In the genomic region with DNA sequence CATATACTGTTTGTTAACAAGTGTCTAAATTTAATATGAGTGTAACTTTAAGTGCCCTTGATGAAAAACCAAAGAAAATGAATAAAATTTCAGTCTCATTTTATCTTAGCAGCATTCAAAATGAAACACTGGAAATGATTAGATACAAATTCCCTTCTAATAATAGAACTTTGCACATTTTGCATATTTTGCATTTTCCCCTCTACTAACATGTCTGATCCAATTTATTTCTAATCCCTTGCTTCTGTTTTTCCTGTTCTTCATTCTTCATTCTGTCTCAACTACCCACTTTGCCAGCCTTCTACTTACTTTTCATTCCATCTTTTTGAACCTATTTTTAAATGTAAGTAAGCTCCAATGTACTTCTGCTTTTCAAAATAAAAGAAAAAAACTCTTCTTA, we compare ENCODE assay signal across 30 cellular contexts. TPM values are rescaled to one million over a fixed set of nuclear protein-coding genes. Genes with fewer than 3 reads are reported as not detected.
"Had no signal": no experiment of that assay in that cellular context is flagged by ENCODE, and none has a peak within 500 bp of the region (broad histone marks: within the 10 kb centered on the region; RNA-seq: fewer than 3 reads in every experiment).

No MANE protein-coding gene starts in this region.

- H3K36me3 ChIP-seq: left lung, lower lobe of right lung, neural progenitor cell, neutrophil, ovary, stomach, thyroid gland, transverse colon, upper lobe of left lung, vagina had no signal

- H3K27ac ChIP-seq: left lung, lower lobe of right lung, neural progenitor cell, neutrophil, ovary, skin epidermis, stomach, testis, thyroid gland, transverse colon, upper lobe of left lung, vagina had no signal

- H3K4me3 Mint-ChIP-seq: natural killer cell; nephron progenitor cell; neural progenitor cell; stimulated activated naive B cell treated with anti-CD40 and anti-IgM and Interleukin-4, amounts not matched to agents 10 μg/mL and 1 μg/mL and 100 μg/mL, for 72 hours had no signal

- H3K27me3 ChIP-seq: left lung, neutrophil, ovary, stomach, testis, thyroid gland, transverse colon, upper lobe of left lung, vagina had no signal

- DNase-seq: kidney glomerular epithelial cell; left cardiac atrium; left lung; lower lobe of right lung; mammary epithelial cell; mesenchymal stem cell; naive B cell; natural killer cell; nephron progenitor cell; occipital lobe; ovary; right cardiac atrium; stimulated activated CD4-positive, alpha-beta T cell treated with anti-CD3 and anti-CD28 coated beads, Interleukin-12 subunit alpha, Interleukin-12 subunit beta, amount 100 ng/mL, for 4 hours; stimulated activated CD4-positive, alpha-beta T cell treated with anti-CD3 and anti-CD28 coated beads, Interleukin-15, amount 100 ng/mL, for 24 hours; stimulated activated CD4-positive, alpha-beta T cell treated with anti-CD3 and anti-CD28 coated beads, Interleukin-2, amount 100 ng/mL, for 24 hours; stimulated activated CD4-positive, alpha-beta T cell treated with anti-CD3 and anti-CD28 coated beads, Interleukin-4, amount 100 ng/mL, for 1 hour; stimulated activated naive B cell treated with anti-CD40 and anti-IgM and Interleukin-4, amounts not matched to agents 10 μg/mL and 1 μg/mL and 100 μg/mL, for 72 hours; stimulated activated naive CD8-positive, alpha-beta T cell treated with anti-CD3 and anti-CD28 coated beads, Interleukin-15, Interleukin-2, amounts not matched to agents 100 U/mL and 50 U/mL, for 24 hours; stomach; testis; thyroid gland; transverse colon; upper lobe of left lung had no signal

- H3K9me3 ChIP-seq: left lung, lower lobe of right lung, neutrophil, ovary, stomach, testis, thyroid gland, transverse colon, upper lobe of left lung, vagina had no signal

- H2AFZ ChIP-seq: neural progenitor cell had no signal

- H3K4me1 Mint-ChIP-seq: natural killer cell, neural progenitor cell had no signal

- H3K9ac ChIP-seq: neural progenitor cell had no signal

- H3K9me3 Mint-ChIP-seq: nephron progenitor cell, neural progenitor cell had no signal

- H3K4me2 ChIP-seq: neural progenitor cell had no signal

- H3K27me3 Mint-ChIP-seq: naive B cell; progenitor cell of endocrine pancreas; stimulated activated naive B cell treated with anti-CD40 and anti-IgM and Interleukin-4, amounts not matched to agents 10 μg/mL and 1 μg/mL and 100 μg/mL, for 72 hours had no signal

- H3K36me3 Mint-ChIP-seq: neural progenitor cell had no signal

- H3K4me1 ChIP-seq: left lung, lower lobe of right lung, neural progenitor cell, stomach, thyroid gland, transverse colon, upper lobe of left lung, vagina had no signal

- ATAC-seq: left cardiac atrium; left lung; lower lobe of right lung; natural killer cell; right cardiac atrium; sciatic nerve; stimulated activated naive CD8-positive, alpha-beta T cell treated with anti-CD3 and anti-CD28 coated beads, Interleukin-15, Interleukin-2, amounts not matched to agents 100 U/mL and 50 U/mL, for 24 hours had no signal

- H3K4me3 ChIP-seq: left lung, lower lobe of right lung, neural progenitor cell, ovary, skin epidermis, stomach, testis, thyroid gland, transverse colon, upper lobe of left lung, vagina had no signal

- FAIRE-seq: keratinocyte had no signal

- H3K27ac Mint-ChIP-seq: natural killer cell; nephron progenitor cell; neural progenitor cell; progenitor cell of endocrine pancreas; stimulated activated naive B cell treated with anti-CD40 and anti-IgM and Interleukin-4, amounts not matched to agents 10 μg/mL and 1 μg/mL and 100 μg/mL, for 72 hours had no signal

RNA-seq across cellular contexts. Expression of gene SEMA3D, which starts 42.7 kb away (rescaled TPM):
- total RNA-seq: natural killer cell had no signal
